24 cellular contexts compared by ENCODE assay signal in genomic region chrX:57952320-57952678, GRCh38. TPM values are rescaled to one million over a fixed set of nuclear protein-coding genes. Genes with fewer than 3 reads are reported as not detected.
DNase-seq lines count a peak whose midpoint lies in the region; ATAC-seq and TF ChIP-seq lines count a peak whose summit lies in the region.
"Had no signal": no experiment of that assay in that cellular context is flagged by ENCODE, and none has a peak within 500 bp of the region (broad histone marks: within the 10 kb centered on the region; RNA-seq: fewer than 3 reads in every experiment).

No MANE protein-coding gene starts in this region.

- no peak overlapping the region for H3K27ac Mint-ChIP-seq in activated T-helper 2 cell treated with anti-CD3 and anti-CD28 coated beads, Interferon-gamma antibody, Interleukin-2, Interleukin-4, amounts not matched to agents 10 μg/mL and 5 μg/mL and 100 μg/mL, durations not matched to agents 14 hours and 24 hours and 36 hours
- H3K27ac Mint-ChIP-seq: activated naive CD8-positive, alpha-beta T cell; CD8-positive, alpha-beta T cell; WTC11 had no signal

- peaks cover 12% of the 10 kb centered on the region for H3K9me3 Mint-ChIP-seq in activated T-helper 2 cell treated with anti-CD3 and anti-CD28 coated beads, Interferon-gamma antibody, Interleukin-2, Interleukin-4, amounts not matched to agents 10 μg/mL and 5 μg/mL and 100 μg/mL, durations not matched to agents 14 hours and 24 hours and 36 hours
- H3K9me3 Mint-ChIP-seq: central memory CD8-positive, alpha-beta T cell had no signal

- peak overlapping the region; percentile 97 for H3K27ac ChIP-seq in OCI-LY7 (ENCODE audit: low read depth, low read length, poor library complexity, severe bottlenecking)
- peak overlapping the region; percentile 2 to 35 (median 24) for H3K27ac ChIP-seq in upper lobe of left lung
- H3K27ac ChIP-seq: dorsolateral prefrontal cortex had no signal

- BruUV-seq in OCI-LY7 (replicated peaks; lab: Mats Ljungman, UMichigan): no TSS peak

- H3K36me3 Mint-ChIP-seq in activated T-helper 2 cell treated with anti-CD3 and anti-CD28 coated beads, Interferon-gamma antibody, Interleukin-2, Interleukin-4, amounts not matched to agents 10 μg/mL and 5 μg/mL and 100 μg/mL, durations not matched to agents 14 hours and 24 hours and 36 hours (ENCODE audit: low read depth): no peaks in the 10 kb centered on the region
- H3K36me3 Mint-ChIP-seq: activated naive CD8-positive, alpha-beta T cell had no signal

- peak overlapping the region; percentile 64 for H3K4me2 ChIP-seq in OCI-LY7 (ENCODE audit: low read length)

- TF ChIP-seq EP300 in upper lobe of left lung (IDR thresholded peaks at IDR 0.05): no peak

- intact Hi-C loops in OCI-LY7 (cut with micrococcal nuclease; ENCODE audit: unreplicated experiment): loop anchor here (10.0 kb wide), 3 partner anchors 73 to 1387 kb away; partner anchors contain the start of genes UBQLN2 and ZXDB
- intact Hi-C loops in activated T-helper 2 cell treated with anti-CD3 and anti-CD28 coated beads, Interferon-gamma antibody, Interleukin-2, Interleukin-4, amounts not matched to agents 10 μg/mL and 5 μg/mL and 100 μg/mL, durations not matched to agents 14 hours and 24 hours and 36 hours (cut with micrococcal nuclease): no loop called here

- TF ChIP-seq CTCF in OCI-LY7 (conservative IDR thresholded peaks at IDR 0.05; ENCODE audit: low read length): no peak
- no peak for TF ChIP-seq CTCF in upper lobe of left lung (IDR thresholded peaks at IDR 0.05)

- CTCF ChIA-PET in OCI-LY7 (lab: Charles Lee; ENCODE audit: unreplicated experiment): interaction anchor here (1.3 kb wide), 1 partner anchor 19 kb away, joined by 4 read pairs; no protein-coding TSS in a partner anchor

- POLR2A ChIA-PET in OCI-LY7 (lab: Charles Lee): interaction anchor here (1.6 kb wide), 1 partner anchor 10 kb away, joined by 6 read pairs; no protein-coding TSS in a partner anchor

- no peaks in the 10 kb centered on the region for H3K27me3 Mint-ChIP-seq in activated T-helper 2 cell treated with anti-CD3 and anti-CD28 coated beads, Interferon-gamma antibody, Interleukin-2, Interleukin-4, amounts not matched to agents 10 μg/mL and 5 μg/mL and 100 μg/mL, durations not matched to agents 14 hours and 24 hours and 36 hours (ENCODE audit: low read depth)
- H3K27me3 Mint-ChIP-seq: activated naive CD8-positive, alpha-beta T cell; central memory CD8-positive, alpha-beta T cell had no signal

- no peaks in the 10 kb centered on the region for H3K27me3 ChIP-seq in upper lobe of left lung

- H3K4me1 ChIP-seq in OCI-LY7 (ENCODE audit: insufficient read depth, low read length, poor library complexity, severe bottlenecking): peaks cover 35% of the 10 kb centered on the region
- peaks cover 0 to 5% (median 0%) of the 10 kb centered on the region in 4 donors for H3K4me1 ChIP-seq in upper lobe of left lung

- DNase-seq in NCI-H748 (lab: John Stamatoyannopoulos, UW; ENCODE audit: unreplicated experiment): peak; percentile 81
- no peak for DNase-seq in NCI-H748 treated with DMSO at 0.1 percent for 48 hours (lab: John Stamatoyannopoulos, UW)
- DNase-seq in OCI-LY7 (ENCODE audit: low spot score): no peak
- DNase-seq in upper lobe of left lung: no peak
- DNase-seq in activated T-helper 2 cell treated with anti-CD3 and anti-CD28 coated beads, Interferon-gamma antibody, Interleukin-2, Interleukin-4, amounts not matched to agents 10 μg/mL and 5 μg/mL and 100 μg/mL, durations not matched to agents 14 hours and 24 hours and 36 hours (ENCODE audit: low spot score): no peak
- no peak for DNase-seq in activated CD4-positive, alpha-beta T cell treated with anti-CD3 and anti-CD28 coated beads for 4 hours
- DNase-seq: 8988T; activated CD4-positive, alpha-beta T cell treated with anti-CD3 and anti-CD28 coated beads, Interleukin-2, amount 50 U/mL, for 48 hours; DMS153; dorsolateral prefrontal cortex; GOT3; mammary epithelial cell; NCI-H1048; NCI-H187 treated with DMSO at 0.1 percent for 48 hours; NCI-H526; occipital lobe; T1000; trophoblast cell had no signal

- TF ChIP-seq POLR2A in upper lobe of left lung (IDR thresholded peaks at IDR 0.05): no peak

- WGBS in upper lobe of left lung, 2 donors: 13% methylated on average over 1 of the region's 1 CpG; no CpG with 5 or more reads in 1 of the 2 donors

- peak in 1 of 2 donors; percentile 31 for ATAC-seq in upper lobe of left lung (ENCODE audit: low FRiP score in 2 of 2)
- ATAC-seq in HG02588 (IDR thresholded peaks at IDR 0.05; ENCODE audit: unreplicated experiment): no peak
- ATAC-seq: CD8-positive, alpha-beta T cell; WTC11 had no signal

- H3K9me3 ChIP-seq in OCI-LY7 (ENCODE audit: low read length): no peaks in the 10 kb centered on the region; the same call in 1 of the 2 replicates
- peaks cover 14% of the 10 kb centered on the region for H3K9me3 ChIP-seq in iPS-18c (ENCODE audit: control insufficient read depth, insufficient read depth, low read length)
- H3K9me3 ChIP-seq in upper lobe of left lung: peaks cover 0 to 6% (median 0%) of the 10 kb centered on the region in 4 donors

- H3K4me3 Mint-ChIP-seq in activated T-helper 2 cell treated with anti-CD3 and anti-CD28 coated beads, Interferon-gamma antibody, Interleukin-2, Interleukin-4, amounts not matched to agents 10 μg/mL and 5 μg/mL and 100 μg/mL, durations not matched to agents 14 hours and 24 hours and 36 hours (ENCODE audit: low read depth): no peak overlapping the region
- H3K4me3 Mint-ChIP-seq: activated naive CD8-positive, alpha-beta T cell; CD8-positive, alpha-beta T cell; central memory CD8-positive, alpha-beta T cell; WTC11 had no signal

- peak overlapping the region; percentile 85; the same call in 1 of the 2 replicates for H2AFZ ChIP-seq in OCI-LY7 (ENCODE audit: low read length)

- H3K36me3 ChIP-seq in OCI-LY7 (ENCODE audit: insufficient read depth, low read length): no peaks in the 10 kb centered on the region
- H3K36me3 ChIP-seq in upper lobe of left lung: no peaks in the 10 kb centered on the region

- H3K4me1 Mint-ChIP-seq in activated T-helper 2 cell treated with anti-CD3 and anti-CD28 coated beads, Interferon-gamma antibody, Interleukin-2, Interleukin-4, amounts not matched to agents 10 μg/mL and 5 μg/mL and 100 μg/mL, durations not matched to agents 14 hours and 24 hours and 36 hours (ENCODE audit: low read depth): no peaks in the 10 kb centered on the region
- H3K4me1 Mint-ChIP-seq: central memory CD8-positive, alpha-beta T cell; WTC11 had no signal

- H4K20me1 ChIP-seq in OCI-LY7 (ENCODE audit: insufficient read depth, low read length): no peaks in the 10 kb centered on the region

- H3K79me2 ChIP-seq in OCI-LY7 (ENCODE audit: insufficient read depth, low read depth, low read length): no peaks in the 10 kb centered on the region

- H3K9me2 ChIP-seq in OCI-LY7 (ENCODE audit: insufficient read depth, low read length): no peaks in the 10 kb centered on the region

- H3K4me3 ChIP-seq in OCI-LY7 (ENCODE audit: low read depth, low read length, poor library complexity, severe bottlenecking) (no peak overlapping the region), iPS-18c (ENCODE audit: insufficient read depth, low read depth, low read length) (peak overlapping the region; percentile 9; the same call in 1 of the 2 replicates), upper lobe of left lung (no peak overlapping the region)
- H3K4me3 ChIP-seq: dorsolateral prefrontal cortex had no signal

RNA-seq across cellular contexts. Expression of gene ZXDA, which starts 42.0 kb away (rescaled TPM):
- total RNA-seq in OCI-LY7 (2014; rRNA removed; shearing (Covaris generic)): 5.2 TPM in 2 replicates
- total RNA-seq in OCI-LY7 (2022) (1.5 and 2.6 TPM in 2 replicates), upper lobe of left lung (10 to 100 TPM in 1 of 6 donors, 1 to 10 TPM in 5; 3.9 to 16.8 (median 5.7) TPM)
- 3.4 and 3.9 TPM in 2 replicates for total RNA-seq in activated T-helper 2 cell treated with anti-CD3 and anti-CD28 coated beads, Interferon-gamma antibody, Interleukin-2, Interleukin-4, amounts not matched to agents 10 μg/mL and 5 μg/mL and 100 μg/mL, durations not matched to agents 14 hours and 24 hours and 36 hours
